Comparison of ENCODE assay signal across 9 cellular contexts in the genomic region with DNA sequence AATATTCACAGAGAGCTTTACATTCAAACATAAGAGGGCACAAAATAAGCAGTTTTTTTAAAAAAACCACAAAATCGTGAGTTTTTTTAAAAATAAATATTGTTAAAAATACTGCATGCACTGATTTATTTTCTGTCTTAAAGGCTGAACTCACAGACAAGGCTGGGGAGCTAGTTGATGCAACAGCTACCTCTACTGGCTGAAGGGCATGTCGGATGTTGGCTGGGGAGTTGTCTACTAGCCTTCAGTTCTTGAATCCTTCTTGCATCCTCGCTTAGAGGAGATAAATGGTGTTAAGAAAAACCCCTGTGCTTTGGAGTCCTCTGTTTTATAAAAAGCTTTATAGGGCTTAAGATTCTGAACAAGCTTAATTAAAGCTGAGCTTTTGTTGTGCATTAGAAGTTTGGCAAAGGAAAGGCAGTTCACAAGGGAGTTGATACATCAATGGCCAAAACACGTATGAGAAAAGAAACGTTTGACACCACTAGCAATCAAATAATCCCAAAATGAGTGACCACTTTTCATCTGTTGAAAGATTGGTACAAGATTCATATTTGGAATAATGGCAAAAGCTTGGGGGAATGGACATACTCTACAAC.
DNase-seq lines count a peak whose midpoint lies in the region; ATAC-seq and TF ChIP-seq lines count a peak whose summit lies in the region.
"Had no signal": no experiment of that assay in that cellular context is flagged by ENCODE, and none has a peak within 500 bp of the region (broad histone marks: within the 10 kb centered on the region; RNA-seq: fewer than 3 reads in every experiment).

No MANE protein-coding gene starts in this region.

- no peak for TF ChIP-seq EP300 in Ishikawa (IDR thresholded peaks at IDR 0.05; ENCODE audit: borderline replicate concordance)
- TF ChIP-seq EP300 in transverse colon (IDR thresholded peaks at IDR 0.05; ENCODE audit: low read depth): no peak

- H3F3A ChIP-seq in OCI-LY1 (ENCODE audit: insufficient read depth, low read length): no peaks in the 10 kb centered on the region

- no peaks in the 10 kb centered on the region for H3K27me3 Mint-ChIP-seq in activated CD4-positive, alpha-beta T cell treated with anti-CD3 and anti-CD28 coated beads for 36 hours
- H3K27me3 Mint-ChIP-seq: dendritic cell treated with granulocyte-macrophage colony-stimulating factor and Interleukin-4, amounts not matched to agents 40 ng/mL and 50 ng/mL, for 4 days had no signal

- in situ Hi-C loops in transverse colon (cut with MboI; ENCODE audit: low pct_ligation_motif_present in 1 of 4, low pct_unique_long_range_greater_than_20kb in 1 of 4, low sequenced_read_pairs in 3 of 4): loop anchor here in 1 of 4 donors (25.0 kb wide), 1 partner anchor 331 kb away; no protein-coding TSS in a partner anchor

- H3K4me1 ChIP-seq in OCI-LY1 (ENCODE audit: insufficient read depth, low read length, severe bottlenecking) (no peaks in the 10 kb centered on the region), transverse colon (no peaks in the 10 kb centered on the region)

- peak; percentile 41 for DNase-seq in activated CD4-positive, alpha-beta T cell treated with anti-CD3 and anti-CD28 coated beads for 36 hours
- DNase-seq in activated CD4-positive, alpha-beta T cell treated with anti-CD3 and anti-CD28 coated beads, Interleukin-2, amount 50 U/mL, for 4 hours: no peak
- peak; percentile 94 for DNase-seq in cerebellar cortex (ENCODE audit: low spot score)
- peak; percentile 58 for DNase-seq in kidney tubule cell (ENCODE audit: low spot score)
- DNase-seq in transverse colon: peak; percentile 37
- no peak for DNase-seq in 8988T

- H4K20me1 ChIP-seq in OCI-LY1 (ENCODE audit: insufficient read depth, low read length): no peaks in the 10 kb centered on the region

- H3K36me3 Mint-ChIP-seq in activated CD4-positive, alpha-beta T cell treated with anti-CD3 and anti-CD28 coated beads for 36 hours (ENCODE audit: low read depth): peaks cover 30% of the 10 kb centered on the region

- H3K4me1 Mint-ChIP-seq in activated CD4-positive, alpha-beta T cell treated with anti-CD3 and anti-CD28 coated beads for 36 hours: no peaks in the 10 kb centered on the region

- H3K27ac Mint-ChIP-seq in activated CD4-positive, alpha-beta T cell treated with anti-CD3 and anti-CD28 coated beads for 36 hours: no peak overlapping the region
- H3K27ac Mint-ChIP-seq: dendritic cell treated with granulocyte-macrophage colony-stimulating factor and Interleukin-4, amounts not matched to agents 40 ng/mL and 50 ng/mL, for 4 days had no signal

- no peak overlapping the region for H3K4me3 Mint-ChIP-seq in activated CD4-positive, alpha-beta T cell treated with anti-CD3 and anti-CD28 coated beads for 36 hours
- H3K4me3 Mint-ChIP-seq: dendritic cell treated with granulocyte-macrophage colony-stimulating factor and Interleukin-4, amounts not matched to agents 40 ng/mL and 50 ng/mL, for 4 days had no signal

- H3K79me2 ChIP-seq in OCI-LY1 (ENCODE audit: insufficient read depth, low read length): no peaks in the 10 kb centered on the region

- H3K27ac ChIP-seq in OCI-LY1 (ENCODE audit: low read depth, low read length, poor library complexity, severe bottlenecking): no peak overlapping the region
- no peak overlapping the region for H3K27ac ChIP-seq in transverse colon

- H3K36me3 ChIP-seq in OCI-LY1 (ENCODE audit: insufficient read depth, low read length) (peaks cover 82% of the 10 kb centered on the region), transverse colon (peaks cover 0 to 23% (median 0%) of the 10 kb centered on the region in 4 donors)

- CTCF ChIA-PET in activated CD4-positive, alpha-beta T cell treated with anti-CD3 and anti-CD28 coated beads for 36 hours (lab: Charles Lee): interaction anchor here (0.7 to 1.9 kb wide), 11 partner anchors 11 to 606 kb away, joined by 3 to 9 read pairs (median 3); no protein-coding TSS in a partner anchor

- H3K9me3 ChIP-seq in OCI-LY1 (ENCODE audit: low read length) (no peaks in the 10 kb centered on the region), transverse colon (no peaks in the 10 kb centered on the region)

- ATAC-seq in activated CD4-positive, alpha-beta T cell treated with anti-CD3 and anti-CD28 coated beads for 36 hours: no peak

- H3K4me2 ChIP-seq in OCI-LY1 (ENCODE audit: low read length): no peak overlapping the region

- no peak overlapping the region for H3K4me3 ChIP-seq in OCI-LY1 (ENCODE audit: low read depth, low read length, poor library complexity, severe bottlenecking)
- no peak overlapping the region for H3K4me3 ChIP-seq in transverse colon

- peak; percentile 36 for TF ChIP-seq CTCF in OCI-LY1 (IDR thresholded peaks at IDR 0.05; ENCODE audit: low read length)
- TF ChIP-seq CTCF in transverse colon (IDR thresholded peaks at IDR 0.05): peak; percentile 48 to 66 (median 58)

- H2AFZ ChIP-seq in OCI-LY1 (ENCODE audit: low read length): no peak overlapping the region

- WGBS in transverse colon (ENCODE audit: low coverage in 1 of 2), 2 donors: 40 to 44% methylated on average over 4 to 5 of the region's 5 CpGs

- POLR2A ChIA-PET in activated CD4-positive, alpha-beta T cell treated with anti-CD3 and anti-CD28 coated beads for 36 hours (lab: Charles Lee): interaction anchor here (0.7 kb wide), 2 partner anchors 15 to 533 kb away, joined by 3 read pairs; no protein-coding TSS in a partner anchor

- TF ChIP-seq RAD21 in Ishikawa (IDR thresholded peaks at IDR 0.05; ENCODE audit: low read depth): peak; percentile 89

- intact Hi-C loops in activated CD4-positive, alpha-beta T cell treated with anti-CD3 and anti-CD28 coated beads for 36 hours (cut with DNase I, micrococcal nuclease): loop anchor here (1.0 kb wide), 1 partner anchor 328 kb away; no protein-coding TSS in a partner anchor
- intact Hi-C loops in transverse colon (cut with DNase I; ENCODE audit: low total_unique reads): no loop called here

- no peaks in the 10 kb centered on the region for H3K9me2 ChIP-seq in OCI-LY1 (ENCODE audit: low read depth, low read length)

- no peaks in the 10 kb centered on the region for H3K27me3 ChIP-seq in OCI-LY1 (ENCODE audit: insufficient read depth, low read length)
- no peaks in the 10 kb centered on the region for H3K27me3 ChIP-seq in transverse colon

- H3K9me3 Mint-ChIP-seq in activated CD4-positive, alpha-beta T cell treated with anti-CD3 and anti-CD28 coated beads for 36 hours (ENCODE audit: low read depth): no peaks in the 10 kb centered on the region
- H3K9me3 Mint-ChIP-seq: dendritic cell treated with granulocyte-macrophage colony-stimulating factor and Interleukin-4, amounts not matched to agents 40 ng/mL and 50 ng/mL, for 4 days had no signal

- TF ChIP-seq POLR2A in transverse colon (IDR thresholded peaks at IDR 0.05): no peak

- H3K9ac ChIP-seq in OCI-LY1 (ENCODE audit: low read length): no peak overlapping the region

TF ChIP-seq in Ishikawa, 13 proteins besides CTCF, POLR2A, EP300 and RAD21:
- no peak for TF ChIP-seq NFIC (IDR thresholded peaks at IDR 0.05)
- no peak for TF ChIP-seq CEBPB (IDR thresholded peaks at IDR 0.05)
- TF ChIP-seq, protein P1, sequence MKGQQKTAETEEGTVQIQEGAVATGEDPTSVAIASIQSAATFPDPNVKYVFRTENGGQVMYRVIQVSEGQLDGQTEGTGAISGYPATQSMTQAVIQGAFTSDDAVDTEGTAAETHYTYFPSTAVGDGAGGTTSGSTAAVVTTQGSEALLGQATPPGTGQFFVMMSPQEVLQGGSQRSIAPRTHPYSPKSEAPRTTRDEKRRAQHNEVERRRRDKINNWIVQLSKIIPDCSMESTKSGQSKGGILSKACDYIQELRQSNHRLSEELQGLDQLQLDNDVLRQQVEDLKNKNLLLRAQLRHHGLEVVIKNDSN (IDR thresholded peaks at IDR 0.05): no peak
- no peak for TF ChIP-seq TAF1 (IDR thresholded peaks at IDR 0.05; ENCODE audit: low read depth)
- TF ChIP-seq ZBTB7A (IDR thresholded peaks at IDR 0.05; ENCODE audit: low read depth): no peak
- no peak for TF ChIP-seq FOXM1 (IDR thresholded peaks at IDR 0.05; ENCODE audit: borderline replicate concordance, low read depth)
- TF ChIP-seq, protein P2, sequence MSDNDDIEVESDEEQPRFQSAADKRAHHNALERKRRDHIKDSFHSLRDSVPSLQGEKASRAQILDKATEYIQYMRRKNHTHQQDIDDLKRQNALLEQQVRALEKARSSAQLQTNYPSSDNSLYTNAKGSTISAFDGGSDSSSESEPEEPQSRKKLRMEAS (IDR thresholded peaks at IDR 0.05): no peak
- no peak for TF ChIP-seq TCF12 (IDR thresholded peaks at IDR 0.05; ENCODE audit: low read depth)
- no peak for TF ChIP-seq CREB1 (IDR thresholded peaks at IDR 0.05; ENCODE audit: low read depth)
- no peak for TF ChIP-seq TEAD4 (IDR thresholded peaks at IDR 0.05)
- TF ChIP-seq, protein P3, sequence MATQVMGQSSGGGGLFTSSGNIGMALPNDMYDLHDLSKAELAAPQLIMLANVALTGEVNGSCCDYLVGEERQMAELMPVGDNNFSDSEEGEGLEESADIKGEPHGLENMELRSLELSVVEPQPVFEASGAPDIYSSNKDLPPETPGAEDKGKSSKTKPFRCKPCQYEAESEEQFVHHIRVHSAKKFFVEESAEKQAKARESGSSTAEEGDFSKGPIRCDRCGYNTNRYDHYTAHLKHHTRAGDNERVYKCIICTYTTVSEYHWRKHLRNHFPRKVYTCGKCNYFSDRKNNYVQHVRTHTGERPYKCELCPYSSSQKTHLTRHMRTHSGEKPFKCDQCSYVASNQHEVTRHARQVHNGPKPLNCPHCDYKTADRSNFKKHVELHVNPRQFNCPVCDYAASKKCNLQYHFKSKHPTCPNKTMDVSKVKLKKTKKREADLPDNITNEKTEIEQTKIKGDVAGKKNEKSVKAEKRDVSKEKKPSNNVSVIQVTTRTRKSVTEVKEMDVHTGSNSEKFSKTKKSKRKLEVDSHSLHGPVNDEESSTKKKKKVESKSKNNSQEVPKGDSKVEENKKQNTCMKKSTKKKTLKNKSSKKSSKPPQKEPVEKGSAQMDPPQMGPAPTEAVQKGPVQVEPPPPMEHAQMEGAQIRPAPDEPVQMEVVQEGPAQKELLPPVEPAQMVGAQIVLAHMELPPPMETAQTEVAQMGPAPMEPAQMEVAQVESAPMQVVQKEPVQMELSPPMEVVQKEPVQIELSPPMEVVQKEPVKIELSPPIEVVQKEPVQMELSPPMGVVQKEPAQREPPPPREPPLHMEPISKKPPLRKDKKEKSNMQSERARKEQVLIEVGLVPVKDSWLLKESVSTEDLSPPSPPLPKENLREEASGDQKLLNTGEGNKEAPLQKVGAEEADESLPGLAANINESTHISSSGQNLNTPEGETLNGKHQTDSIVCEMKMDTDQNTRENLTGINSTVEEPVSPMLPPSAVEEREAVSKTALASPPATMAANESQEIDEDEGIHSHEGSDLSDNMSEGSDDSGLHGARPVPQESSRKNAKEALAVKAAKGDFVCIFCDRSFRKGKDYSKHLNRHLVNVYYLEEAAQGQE (IDR thresholded peaks at IDR 0.05; ENCODE audit: low read depth): no peak
- no peak for TF ChIP-seq YY1 (IDR thresholded peaks at IDR 0.05; ENCODE audit: low read depth)
- TF ChIP-seq EGR1 (IDR thresholded peaks at IDR 0.05): no peak

Comparison
In these comparisons a context has a peak if more than half of its experiments do, and no peak if none do; other contexts are left out.
1. DNase-seq: peak in activated CD4-positive, alpha-beta T cell treated with anti-CD3 and anti-CD28 coated beads for 36 hours (single experiment), cerebellar cortex (single experiment), kidney tubule cell (single experiment) and transverse colon (single experiment); none in activated CD4-positive, alpha-beta T cell treated with anti-CD3 and anti-CD28 coated beads, Interleukin-2, amount 50 U/mL, for 4 hours (0 of 2) and 8988T (single experiment).